ENCODE assay signal across 25 cellular contexts in the genomic region with DNA sequence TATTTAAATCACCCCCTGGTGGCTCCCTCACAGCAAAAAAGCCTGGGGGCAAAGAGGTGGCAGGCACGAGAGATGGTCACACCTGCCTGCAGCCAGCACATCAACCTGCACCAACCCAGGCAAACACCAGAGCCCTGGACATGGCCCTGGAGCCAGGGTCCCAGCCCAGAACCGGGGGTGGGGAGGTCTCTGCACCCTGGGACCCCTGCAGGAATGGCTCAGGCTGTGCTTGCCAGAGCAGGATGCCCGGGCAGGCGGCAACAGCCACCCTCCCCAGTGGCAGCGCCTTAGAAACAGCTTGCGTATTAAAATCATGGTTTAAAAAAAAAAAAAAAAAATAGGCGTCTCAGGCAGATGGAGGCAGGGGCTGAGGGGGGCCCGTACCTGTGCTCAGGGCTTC. TPM values are rescaled to one million over a fixed set of nuclear protein-coding genes. Genes with fewer than 3 reads are reported as not detected.
"Had no signal": no experiment of that assay in that cellular context is flagged by ENCODE, and none has a peak within 500 bp of the region (broad histone marks: within the 10 kb centered on the region; RNA-seq: fewer than 3 reads in every experiment).

No MANE protein-coding gene starts in this region.

- H3K9me3 Mint-ChIP-seq: activated naive CD4-positive, alpha-beta T cell treated with anti-CD3 and anti-CD28 coated beads, Interleukin-2, amount 50 U/mL, for 24 hours; nephron progenitor cell had no signal

- H3K27ac Mint-ChIP-seq: activated naive CD4-positive, alpha-beta T cell treated with anti-CD3 and anti-CD28 coated beads, Interleukin-2, amount 50 U/mL, for 24 hours; nephron progenitor cell had no signal

- H3K9me3 ChIP-seq: tibial nerve, uterus had no signal

- H3K27ac ChIP-seq: uterus, VCaP had no signal

- ATAC-seq: T-helper 17 cell had no signal

- H3K27me3 ChIP-seq: tibial nerve, uterus had no signal

- H3K4me3 ChIP-seq: tibial nerve, uterus had no signal

- H3K4me1 Mint-ChIP-seq: activated naive CD4-positive, alpha-beta T cell treated with anti-CD3 and anti-CD28 coated beads, Interleukin-2, amount 50 U/mL, for 24 hours had no signal

- H3K36me3 ChIP-seq: uterus had no signal

- DNase-seq: activated CD4-positive, alpha-beta T cell treated with anti-CD3 and anti-CD28 coated beads for 1 hour; activated gamma-delta T cell; foreskin fibroblast; hippocampal formation; islet precursor cell; nephron progenitor cell; occipital lobe; stimulated activated CD4-positive, alpha-beta T cell treated with anti-CD3 and anti-CD28 coated beads, Interleukin-12 subunit alpha, Interleukin-12 subunit beta, amount 100 ng/mL, for 4 hours; stimulated activated CD4-positive, alpha-beta T cell treated with anti-CD3 and anti-CD28 coated beads, Interleukin-1b, Interleukin-23, amount 100 ng/mL, for 48 hours; stimulated activated CD8-positive, alpha-beta memory T cell treated with anti-CD3 and anti-CD28 coated beads, Interleukin-4, amount 100 ng/mL, for 48 hours; stimulated activated naive CD4-positive, alpha-beta T cell; T-helper 17 cell; uterus had no signal

- H3K36me3 Mint-ChIP-seq: activated naive CD4-positive, alpha-beta T cell treated with anti-CD3 and anti-CD28 coated beads, Interleukin-2, amount 50 U/mL, for 24 hours had no signal

- H3K4me3 Mint-ChIP-seq: activated naive CD4-positive, alpha-beta T cell treated with anti-CD3 and anti-CD28 coated beads, Interleukin-2, amount 50 U/mL, for 24 hours; nephron progenitor cell had no signal

- H3K27me3 Mint-ChIP-seq: activated naive CD4-positive, alpha-beta T cell treated with anti-CD3 and anti-CD28 coated beads, Interleukin-2, amount 50 U/mL, for 24 hours; T-helper 17 cell had no signal

RNA-seq across cellular contexts. Expression of a gene that starts 21.4 kb away (rescaled TPM):
- total RNA-seq: activated CD8-positive, alpha-beta memory T cell treated with anti-CD3 and anti-CD28 coated beads for 36 hours; astrocyte; chondrocyte; dermis microvascular lymphatic vessel endothelial cell; glomerular endothelial cell; myocyte; occipital lobe; posterior vena cava; subcutaneous adipose tissue; T-helper 17 cell; tibial nerve had no signal

RNA-seq across cellular contexts. Expression of a gene that starts 45.3 kb away (rescaled TPM):
- total RNA-seq: activated CD8-positive, alpha-beta memory T cell treated with anti-CD3 and anti-CD28 coated beads for 36 hours; bronchial epithelial cell; dermis microvascular lymphatic vessel endothelial cell; glomerular endothelial cell; T-helper 17 cell had no signal
